ENCODE assay signal across 19 cellular contexts in the genomic region with DNA sequence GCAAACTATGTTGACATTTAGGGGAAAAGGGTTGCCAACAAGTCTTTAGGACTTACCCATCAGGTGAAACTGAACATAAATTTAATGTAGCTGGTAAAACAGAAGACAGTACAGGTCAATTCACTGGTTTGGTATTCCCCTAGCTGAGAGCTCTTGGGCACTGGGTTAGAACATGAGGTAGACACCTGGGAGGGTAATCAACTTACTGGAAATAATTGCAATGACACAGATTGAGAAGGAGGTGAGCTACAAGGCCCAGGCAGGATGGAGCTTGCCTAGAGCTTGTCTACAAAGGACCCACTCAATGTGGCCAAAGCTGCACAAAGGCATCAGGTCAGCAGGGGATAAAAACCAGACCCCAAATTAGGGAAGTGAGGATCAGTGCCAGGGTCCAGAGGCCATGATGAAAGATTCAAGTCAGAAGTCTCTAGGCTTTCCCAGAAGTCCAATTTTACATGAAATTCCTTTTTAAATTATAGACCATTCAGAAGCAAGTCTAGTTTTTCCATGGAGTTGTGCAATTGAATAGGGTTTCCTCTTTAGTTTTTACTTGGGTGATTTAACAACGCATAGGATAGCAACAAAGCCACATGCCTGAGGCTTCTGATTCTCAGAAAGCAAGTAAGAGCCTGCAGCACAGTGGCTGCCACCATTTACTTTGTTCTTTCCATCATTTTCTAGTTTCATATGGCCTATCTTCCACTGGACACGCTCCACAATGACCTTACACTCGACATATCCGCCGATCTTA.
A peak's percentile ranks its signal among the peaks of the same experiment; 100 is the strongest.
DNase-seq lines count a peak whose midpoint lies in the region; ATAC-seq, FAIRE-seq and TF ChIP-seq lines count a peak whose summit lies in the region.
"Had no signal": no experiment of that assay in that cellular context is flagged by ENCODE, and none has a peak within 500 bp of the region (broad histone marks: within the 10 kb centered on the region; RNA-seq: fewer than 3 reads in every experiment).

No MANE protein-coding gene starts in this region.

- DNase-seq in heart left ventricle: no peak
- no peak for DNase-seq in heart right ventricle
- peak; percentile 19 for DNase-seq in adipocyte (ENCODE audit: low read depth)
- peak; percentile 82 to 93 for DNase-seq in foreskin keratinocyte
- DNase-seq in GM19239 (ENCODE audit: insufficient read length, low spot score): no peak
- no peak for DNase-seq in GM13977 (ENCODE audit: low spot score)
- DNase-seq in MM.1S: no peak
- DNase-seq: Calu3; CD8-positive, alpha-beta T cell; GF-D8; NCI-H1105; NCI-H1694; NCI-H2081 treated with DMSO at 0.1 percent for 48 hours; NCI-H510A; NCI-H82; PC-9 had no signal

- intact Hi-C loops in heart left ventricle (cut with DNase I): loop anchor here in 6 of 10 donors (5.0 to 10.0 kb wide), 10 partner anchors 43 to 1340 kb away; partner anchors contain the start of gene SPRY2 (in 1 of the 6)
- intact Hi-C loops in heart right ventricle (cut with DNase I): loop anchor here in 6 of 10 donors (5.0 to 10.0 kb wide), 5 partner anchors 38 to 1342 kb away; partner anchors contain the start of gene SPRY2 (in 2 of the 6)

- H2AFZ ChIP-seq in MM.1S (ENCODE audit: low read length): no peak overlapping the region
- H2AFZ ChIP-seq: PC-9 had no signal

- no peak for TF ChIP-seq POLR2A in heart left ventricle (IDR thresholded peaks at IDR 0.05)

- H3K9ac ChIP-seq in adipocyte (ENCODE audit: low read length): no peak overlapping the region
- no peak overlapping the region for H3K9ac ChIP-seq in MM.1S (ENCODE audit: low read length)
- H3K9ac ChIP-seq: BLaER1 had no signal

- no peak for FAIRE-seq in GM19239 (lab: Jason Lieb, UNC)
- FAIRE-seq: A204.1 had no signal

- H3K4me1 ChIP-seq in heart left ventricle (peaks cover 0 to 23% (median 9%) of the 10 kb centered on the region in 12 donors), heart right ventricle (peaks cover 0 to 36% (median 8%) of the 10 kb centered on the region in 9 donors), adipocyte (ENCODE audit: control insufficient read depth, insufficient read depth, low read length) (peaks cover 14% of the 10 kb centered on the region), foreskin keratinocyte (peaks cover 18% of the 10 kb centered on the region), MM.1S (ENCODE audit: low read length) (no peaks in the 10 kb centered on the region)
- H3K4me1 ChIP-seq: BLaER1 had no signal

- no peaks in the 10 kb centered on the region for H4K20me1 ChIP-seq in MM.1S (ENCODE audit: insufficient read depth, low read length)
- H4K20me1 ChIP-seq: BLaER1 had no signal

- H3K36me3 ChIP-seq in heart left ventricle (no peaks in the 10 kb centered on the region), heart right ventricle (no peaks in the 10 kb centered on the region), adipocyte (ENCODE audit: control insufficient read depth, insufficient read depth, low read length, severe bottlenecking) (no peaks in the 10 kb centered on the region), MM.1S (replicated peaks; ENCODE audit: insufficient read depth, low read length) (no peaks in the 10 kb centered on the region)
- H3K36me3 ChIP-seq: BLaER1, SJCRH30 had no signal

- H3K79me2 ChIP-seq in MM.1S (ENCODE audit: low read length): no peaks in the 10 kb centered on the region

- H3K4me3 ChIP-seq in heart left ventricle: no peak overlapping the region
- no peak overlapping the region for H3K4me3 ChIP-seq in heart right ventricle
- H3K4me3 ChIP-seq in adipocyte (ENCODE audit: low read length): no peak overlapping the region
- no peak overlapping the region for H3K4me3 ChIP-seq in MM.1S (ENCODE audit: low read length)
- H3K4me3 ChIP-seq: BLaER1, PC-9, SJCRH30 had no signal

- WGBS in heart left ventricle, 4 donors: 82 to 91% (median 86%) methylated on average over 5 of the region's 5 CpGs
- WGBS in heart right ventricle, 2 donors: 87 to 92% methylated on average over 5 of the region's 5 CpGs

- H3K27ac ChIP-seq in heart left ventricle (peak overlapping the region in 7 of 12 donors; percentile 4 to 73 (median 31)), heart right ventricle (peak overlapping the region in 3 of 10 donors; percentile 59 to 73 (median 72)), foreskin keratinocyte (peak overlapping the region; percentile 34), MM.1S (ENCODE audit: low read length) (no peak overlapping the region)
- H3K27ac ChIP-seq: BLaER1, PC-9, SJCRH30 had no signal

- no peak for TF ChIP-seq CTCF in heart left ventricle (IDR thresholded peaks at IDR 0.05)
- no peak for TF ChIP-seq CTCF in heart right ventricle (IDR thresholded peaks at IDR 0.05)
- no peak for TF ChIP-seq CTCF in foreskin keratinocyte (conservative IDR thresholded peaks at IDR 0.05)
- TF ChIP-seq CTCF in GM13977 (IDR thresholded peaks at IDR 0.05; ENCODE audit: extremely low read depth, insufficient read depth, missing control alignments): no peak
- TF ChIP-seq CTCF in MM.1S (IDR thresholded peaks at IDR 0.05; ENCODE audit: low read length): no peak

- H3K27me3 ChIP-seq in heart left ventricle (no peaks in the 10 kb centered on the region), heart right ventricle (no peaks in the 10 kb centered on the region), adipocyte (replicated peaks; ENCODE audit: control insufficient read depth, insufficient read depth, low read length) (no peaks in the 10 kb centered on the region), foreskin keratinocyte (no peaks in the 10 kb centered on the region), MM.1S (replicated peaks; ENCODE audit: insufficient read depth, low read length) (no peaks in the 10 kb centered on the region)
- H3K27me3 ChIP-seq: BLaER1, SJCRH30 had no signal

- H3K4me2 ChIP-seq in MM.1S (ENCODE audit: low read depth, low read length): no peak overlapping the region
- H3K4me2 ChIP-seq: BLaER1, PC-9 had no signal

- in situ Hi-C loops in GM13977 (cut with MboI; ENCODE audit: low pct_unique_long_range_greater_than_20kb, low sequenced_read_pairs, unreplicated experiment): loop anchor here (25.0 kb wide), 2 partner anchors 687 to 1337 kb away; no protein-coding TSS in a partner anchor

- ATAC-seq in heart left ventricle (no peak), heart right ventricle (no peak), foreskin keratinocyte (peak; percentile 57)
- ATAC-seq: CD8-positive, alpha-beta T cell had no signal

- no peaks in the 10 kb centered on the region for H3K9me2 ChIP-seq in MM.1S (replicated peaks; ENCODE audit: insufficient read depth, low read length)

- no peaks in the 10 kb centered on the region for H3F3A ChIP-seq in MM.1S (ENCODE audit: insufficient read depth, low read length)

- H3K9me3 ChIP-seq in heart left ventricle: no peaks in the 10 kb centered on the region
- no peaks in the 10 kb centered on the region for H3K9me3 ChIP-seq in heart right ventricle
- H3K9me3 ChIP-seq in adipocyte (ENCODE audit: control insufficient read depth, low read length): no peaks in the 10 kb centered on the region
- no peaks in the 10 kb centered on the region for H3K9me3 ChIP-seq in MM.1S (replicated peaks; ENCODE audit: insufficient read depth, low read length)
- H3K9me3 ChIP-seq: BLaER1, SJCRH30 had no signal

Comparison
In these comparisons a context has a peak if more than half of its experiments do, and no peak if none do; other contexts are left out.
1. DNase-seq: peak in adipocyte (single experiment) and foreskin keratinocyte (2 of 2); none in heart left ventricle (0 of 5), heart right ventricle (0 of 2), GM19239 (single experiment), GM13977 (single experiment) and MM.1S (single experiment).